Comparison of ENCODE assay signal across 17 cellular contexts in genomic region chr7:116529250-116529649, GRCh38. TPM values are rescaled to one million over a fixed set of nuclear protein-coding genes. Genes with fewer than 3 reads are reported as not detected.
A peak's percentile ranks its signal among the peaks of the same experiment; 100 is the strongest.
DNase-seq lines count a peak whose midpoint lies in the region; ATAC-seq, FAIRE-seq and TF ChIP-seq lines count a peak whose summit lies in the region.
"Had no signal": no experiment of that assay in that cellular context is flagged by ENCODE, and none has a peak within 500 bp of the region (broad histone marks: within the 10 kb centered on the region; RNA-seq: fewer than 3 reads in every experiment).

No MANE protein-coding gene starts in this region.

- ATAC-seq in SK-N-SH treated with all-trans-retinoic acid at 6 μM for 48 hours = no peak
- ATAC-seq in upper lobe of left lung (ENCODE audit: low FRiP score in 2 of 2) = no peak
- ATAC-seq in HG03342 (IDR thresholded peaks at IDR 0.05; ENCODE audit: unreplicated experiment) = no peak
- ATAC-seq in HepG2 = no peak
- ATAC-seq: pancreas had no signal

- peaks cover 53% of the 10 kb centered on the region for H3F3A ChIP-seq in SK-N-SH (replicated peaks; ENCODE audit: insufficient read depth)

- H3K4me3 ChIP-seq in SK-N-SH (ENCODE audit: low read depth in 2 of 2, low read length in 1 of 2) = peak overlapping the region; percentile 38 to 84; a peak in 3 of 4 replicates
- H3K4me3 ChIP-seq in brain microvascular endothelial cell (ENCODE audit: low read depth, low read length) = peak overlapping the region; percentile 5
- peak overlapping the region in 1 of 2 experiments; percentile 98 for H3K4me3 ChIP-seq in mesenchymal stem cell (ENCODE audit: insufficient read depth in 1 of 2, low read depth in 1 of 2, low read length in 2 of 2)
- H3K4me3 ChIP-seq in upper lobe of left lung = peak overlapping the region in 3 of 4 donors; percentile 12 to 71 (median 64)
- H3K4me3 ChIP-seq in HepG2 (replicated peaks in 1 of 3; ENCODE audit: insufficient read depth in 1 of 3, low read depth in 2 of 3, low read length in 3 of 3) = no peak overlapping the region
- H3K4me3 ChIP-seq: colonic mucosa, pancreas had no signal

- peaks cover 4 to 34% of the 10 kb centered on the region in 2 experiments; a peak in 3 of 4 replicates for H3K4me1 ChIP-seq in SK-N-SH (ENCODE audit: control insufficient read depth in 1 of 2, insufficient read depth in 2 of 2, low read depth in 1 of 2, low read length in 1 of 2)
- H3K4me1 ChIP-seq in mesenchymal stem cell (ENCODE audit: control insufficient read depth, insufficient read depth, low read depth, low read length) = peaks cover 10% of the 10 kb centered on the region
- peaks cover 9 to 37% (median 30%) of the 10 kb centered on the region in 4 donors for H3K4me1 ChIP-seq in upper lobe of left lung
- H3K4me1 ChIP-seq in HepG2 (ENCODE audit: insufficient read depth, low read length) = peaks cover 21% of the 10 kb centered on the region
- H3K4me1 ChIP-seq: pancreas had no signal

- no peaks in the 10 kb centered on the region for H3K27me3 ChIP-seq in SK-N-SH (ENCODE audit: insufficient read depth)
- H3K27me3 ChIP-seq in brain microvascular endothelial cell (replicated peaks) = no peaks in the 10 kb centered on the region
- no peaks in the 10 kb centered on the region for H3K27me3 ChIP-seq in mesenchymal stem cell (ENCODE audit: control insufficient read depth in 1 of 2, insufficient read depth in 1 of 2, low read length in 2 of 2)
- peaks cover 0 to 3% (median 0%) of the 10 kb centered on the region in 4 donors for H3K27me3 ChIP-seq in upper lobe of left lung
- peaks cover 9 to 32% of the 10 kb centered on the region in 2 experiments; a peak in 4 of 5 replicates for H3K27me3 ChIP-seq in HepG2 (ENCODE audit: control insufficient read depth in 1 of 2, insufficient read depth in 2 of 2, low read length in 2 of 2)
- H3K27me3 ChIP-seq: pancreas had no signal

- TF ChIP-seq RAD21 in SK-N-SH (IDR thresholded peaks at IDR 0.05; ENCODE audit: low read length) (no peak), HepG2 (CRISPR knock-in tag; IDR thresholded peaks at IDR 0.05) (no peak)

- no peaks in the 10 kb centered on the region for H3K9me3 ChIP-seq in SK-N-SH
- H3K9me3 ChIP-seq in mesenchymal stem cell (ENCODE audit: control insufficient read depth, low read length) = no peaks in the 10 kb centered on the region
- H3K9me3 ChIP-seq in upper lobe of left lung = no peaks in the 10 kb centered on the region
- no peaks in the 10 kb centered on the region for H3K9me3 ChIP-seq in HepG2 (ENCODE audit: low read length)
- H3K9me3 ChIP-seq: colonic mucosa, pancreas had no signal

- DNase-seq in SK-N-SH (no peak), brain microvascular endothelial cell (no peak), mesenchymal stem cell (no peak), upper lobe of left lung (no peak), HepG2 (ENCODE audit: low spot score) (no peak), NCI-H2029 treated with DMSO at 0.1 percent for 48 hours (lab: John Stamatoyannopoulos, UW) (no peak)
- DNase-seq: activated CD4-positive, CD25-positive, alpha-beta regulatory T cell treated with anti-CD3 and anti-CD28 coated beads, Interleukin-2, amount 50 U/mL, for 72 hours; activated CD8-positive, alpha-beta memory T cell treated with anti-CD3 and anti-CD28 coated beads, Interleukin-2, amount 50 U/mL, for 4 hours; colonic mucosa; mesendoderm; NCI-H1092; NCI-H2227 treated with DMSO at 0.1 percent for 48 hours; pancreas; stimulated activated CD8-positive, alpha-beta memory T cell treated with anti-CD3 and anti-CD28 coated beads, Interleukin-4, amount 100 ng/mL, for 48 hours had no signal

- in situ Hi-C loops in brain microvascular endothelial cell (cut with HindIII; ENCODE audit: low pct_ligation_motif_present, low sequenced_read_pairs) = no loop called here
- in situ Hi-C loops in HepG2 (cut with HindIII; ENCODE audit: extremely low pct_ligation_motif_present, low pct_unique_long_range_greater_than_20kb) = loop anchor here (5.0 to 10.0 kb wide), 2 partner anchors 272 to 354 kb away; no protein-coding TSS in a partner anchor

- intact Hi-C loops in HepG2 (cut with micrococcal nuclease; ENCODE audit: unreplicated experiment) = loop anchor here (5.0 to 10.0 kb wide), 3 partner anchors 276 to 392 kb away; no protein-coding TSS in a partner anchor

- TF ChIP-seq EP300 in SK-N-SH (IDR thresholded peaks at IDR 0.05; ENCODE audit: borderline replicate concordance in 1 of 2, low read depth in 1 of 2, low read length in 1 of 2) = no peak
- no peak for TF ChIP-seq EP300 in upper lobe of left lung (IDR thresholded peaks at IDR 0.05)
- no peak for TF ChIP-seq EP300 in HepG2 (IDR thresholded peaks at IDR 0.05; ENCODE audit: low read depth in 2 of 2, low read length in 2 of 2)
- TF ChIP-seq EP300 in HepG2 (CRISPR knock-in tag; IDR thresholded peaks at IDR 0.05; ENCODE audit: borderline replicate concordance) = no peak

- H3K79me1 ChIP-seq in mesenchymal stem cell (replicated peaks; ENCODE audit: low read length, poor library complexity, severe bottlenecking) = no peaks in the 10 kb centered on the region

- H2BK12ac ChIP-seq in mesenchymal stem cell (ENCODE audit: low read length in 2 of 2) = no peak overlapping the region

- no peak for FAIRE-seq in HepG2 (lab: Jason Lieb, UNC)
- FAIRE-seq: pancreas had no signal

- H3K36me3 ChIP-seq in SK-N-SH (replicated peaks in 1 of 2; ENCODE audit: control insufficient read depth in 1 of 2, insufficient read depth in 2 of 2, low read length in 1 of 2) (peaks cover 46 to 67% of the 10 kb centered on the region in 2 experiments), brain microvascular endothelial cell (replicated peaks) (peaks cover 35% of the 10 kb centered on the region), mesenchymal stem cell (ENCODE audit: control insufficient read depth in 1 of 2, insufficient read depth in 2 of 2, low read depth in 1 of 2, low read length in 2 of 2) (peaks cover 0 to 61% of the 10 kb centered on the region in 2 experiments), upper lobe of left lung (peaks cover 0 to 18% (median 0%) of the 10 kb centered on the region in 4 donors), HepG2 (replicated peaks in 1 of 2; ENCODE audit: control insufficient read depth in 1 of 2, insufficient read depth in 2 of 2, low read length in 2 of 2) (no peaks in the 10 kb centered on the region)
- H3K36me3 ChIP-seq: colonic mucosa, pancreas had no signal

- no peak overlapping the region for H4K91ac ChIP-seq in mesenchymal stem cell (ENCODE audit: low read length)

- H2BK5ac ChIP-seq in mesenchymal stem cell (ENCODE audit: low read depth, low read length, poor library complexity, severe bottlenecking) = no peak overlapping the region

- no peak for TF ChIP-seq POLR2A in upper lobe of left lung (IDR thresholded peaks at IDR 0.05)
- no peak for TF ChIP-seq POLR2A in HepG2 (IDR thresholded peaks at IDR 0.05; ENCODE audit: insufficient read depth in 1 of 2, low read depth in 2 of 2, low read length in 2 of 2)

- POLR2A ChIA-PET in SK-N-SH (lab: Yijun Ruan, JAX) = no interaction called here
- POLR2A ChIA-PET in HepG2 (lab: Yijun Ruan, JAX) = no interaction called here

- H2BK15ac ChIP-seq in mesenchymal stem cell (ENCODE audit: low read depth, poor library complexity, severe bottlenecking) = no peak overlapping the region

- WGBS in SK-N-SH (ENCODE audit: low lambda C conversion rate) = 13% methylated on average over 1 of the region's 1 CpG
- 77% methylated on average over 1 of the region's 1 CpG for WGBS in mesenchymal stem cell
- WGBS in upper lobe of left lung, 2 donors = 40 to 51% methylated on average over 1 of the region's 1 CpG
- 0% methylated on average over 1 of the region's 1 CpG for WGBS in HepG2 (ENCODE audit: low lambda C conversion rate)

- no peak overlapping the region for H3K14ac ChIP-seq in mesenchymal stem cell (ENCODE audit: low read length in 2 of 2)

- no TSS peak for BruUV-seq in HepG2 (replicated peaks; lab: Mats Ljungman, UMichigan)

- no peaks in the 10 kb centered on the region for H3K9me2 ChIP-seq in SK-N-SH

- H3K4me2 ChIP-seq in SK-N-SH (peak overlapping the region; percentile 90), mesenchymal stem cell (ENCODE audit: low read length, poor library complexity, severe bottlenecking) (peak overlapping the region; percentile 2), HepG2 (ENCODE audit: low read depth, low read length) (no peak overlapping the region)

- H3K9ac ChIP-seq in SK-N-SH (peak overlapping the region; percentile 100), mesenchymal stem cell (ENCODE audit: low read length) (peak overlapping the region; percentile 99), HepG2 (ENCODE audit: insufficient read depth, low read depth, low read length) (no peak overlapping the region)

- H2AK5ac ChIP-seq in mesenchymal stem cell (ENCODE audit: low read length, severe bottlenecking) = no peak overlapping the region

- H3K27ac ChIP-seq in SK-N-SH (ENCODE audit: low read depth in 2 of 2, low read length in 1 of 2) (peak overlapping the region in 1 of 2 experiments; percentile 99; a peak in 2 of 4 replicates), brain microvascular endothelial cell (peak overlapping the region; percentile 6), mesenchymal stem cell (ENCODE audit: low read length, poor library complexity, severe bottlenecking) (no peak overlapping the region), upper lobe of left lung (peak overlapping the region; percentile 89 to 99 (median 94)), HepG2 (ENCODE audit: extremely low read length, insufficient read depth, low read length) (no peak overlapping the region)
- H3K27ac ChIP-seq: 22Rv1, colonic mucosa, pancreas had no signal

- H3K23ac ChIP-seq in mesenchymal stem cell (ENCODE audit: low read length in 2 of 2) = no peak overlapping the region

- H2BK120ac ChIP-seq in mesenchymal stem cell (ENCODE audit: low read depth, low read length) = no peak overlapping the region

- H4K20me1 ChIP-seq in SK-N-SH (ENCODE audit: insufficient read depth) (peaks cover 43% of the 10 kb centered on the region), HepG2 (ENCODE audit: insufficient read depth, low read length) (no peaks in the 10 kb centered on the region)

- no peak overlapping the region; the same call in 1 of the 2 replicates for H2AFZ ChIP-seq in SK-N-SH (ENCODE audit: low read depth)
- H2AFZ ChIP-seq in mesenchymal stem cell (ENCODE audit: low read depth, low read length) = no peak overlapping the region
- H2AFZ ChIP-seq in HepG2 (ENCODE audit: low read length) = no peak overlapping the region

- H3K79me2 ChIP-seq in SK-N-SH (ENCODE audit: insufficient read depth) (peaks cover 94% of the 10 kb centered on the region), HepG2 (ENCODE audit: insufficient read depth, low read length) (no peaks in the 10 kb centered on the region)

- H3K4ac ChIP-seq in mesenchymal stem cell (ENCODE audit: low read depth in 1 of 2, low read length in 2 of 2) = no peak overlapping the region

- no peak for TF ChIP-seq CTCF in SK-N-SH (IDR thresholded peaks at IDR 0.05)
- TF ChIP-seq CTCF in brain microvascular endothelial cell (IDR thresholded peaks at IDR 0.05; ENCODE audit: low read depth, low read length, missing control alignments) = no peak
- no peak for TF ChIP-seq CTCF in upper lobe of left lung (IDR thresholded peaks at IDR 0.05)
- no peak for TF ChIP-seq CTCF in HepG2 (CRISPR knock-in tag; IDR thresholded peaks at IDR 0.05)

- H3K18ac ChIP-seq in mesenchymal stem cell (ENCODE audit: low read depth in 1 of 2, low read length in 2 of 2) = no peak overlapping the region

- CTCF ChIA-PET in SK-N-SH (lab: Yijun Ruan, JAX) = interaction anchor here (1.3 to 1.5 kb wide), 2 partner anchors 350 to 361 kb away, joined by 3 read pairs; no protein-coding TSS in a partner anchor
- CTCF ChIA-PET in HepG2 (lab: Yijun Ruan, JAX; ENCODE audit: low intra/inter-chr PET ratio, low total read pairs) = no interaction called here

- no peak overlapping the region for H4K8ac ChIP-seq in mesenchymal stem cell (ENCODE audit: low read length)

RNA-seq across cellular contexts. Expression of gene CAV1, which starts 4.4 kb away (rescaled TPM):
- 968 and 1,061 TPM in 2 replicates for polyA plus RNA-seq in SK-N-SH (2012; rRNA removed)
- 882 and 1,015 TPM in 2 replicates for polyA plus RNA-seq in SK-N-SH (2012; cell fraction: cytosol; rRNA removed)
- 515 and 554 TPM in 2 replicates for polyA plus RNA-seq in SK-N-SH (2012; cell fraction: nucleus; rRNA removed)
- 281 TPM for polyA plus RNA-seq in mesenchymal stem cell (2013, experiment 1 of 2)
- polyA plus RNA-seq in mesenchymal stem cell (2013, experiment 2 of 2) = 300 TPM
- 100 to 1,000 TPM; 207 to 951 (median 552) TPM for total RNA-seq in upper lobe of left lung
- not detected in 2 replicates for total RNA-seq in HepG2 (2016; rRNA removed; fragmentation: Illumina TruSeq; extraction: Trizol)
- not detected in 2 replicates for total RNA-seq in HepG2 (2016; cell fraction: cytosol; rRNA removed; fragmentation: Illumina TruSeq; extraction: Trizol; ENCODE audit: low read depth)
- total RNA-seq in HepG2 (2016; cell fraction: insoluble cytoplasmic fraction; rRNA removed; fragmentation: Illumina TruSeq; extraction: Trizol) = not detected in 2 replicates
- not detected in 2 replicates for total RNA-seq in HepG2 (2016; cell fraction: membrane; rRNA removed; fragmentation: Illumina TruSeq; extraction: Trizol)
- not detected in 2 replicates for total RNA-seq in HepG2 (2016; cell fraction: nucleus; rRNA removed; fragmentation: Illumina TruSeq; extraction: Trizol)
- 0.08 and 0.40 TPM in 2 replicates for polyA plus RNA-seq in HepG2 (2011; rRNA removed)
- polyA plus RNA-seq in HepG2 (2011; cell fraction: cytosol; rRNA removed) = 0.10 and 0.36 TPM in 2 replicates
- polyA plus RNA-seq in HepG2 (2011; cell fraction: nucleus; rRNA removed) = 0.10 TPM in 1 of 2 replicates, not detected in the other
- polyA plus RNA-seq in HepG2 (2012) = 0.13 TPM in 1 of 2 replicates, not detected in the other
- not detected in 2 replicates for polyA plus RNA-seq in HepG2 (2016; cell fraction: cytosol; fragmentation: Illumina TruSeq; extraction: Trizol; ENCODE audit: low read depth)
- polyA plus RNA-seq in HepG2 (2016; cell fraction: insoluble cytoplasmic fraction; fragmentation: Illumina TruSeq; extraction: Trizol; ENCODE audit: low read depth) = not detected in 2 replicates
- polyA plus RNA-seq in HepG2 (2016; cell fraction: membrane; fragmentation: Illumina TruSeq; extraction: Trizol; ENCODE audit: low read depth) = not detected in 2 replicates
- polyA plus RNA-seq in HepG2 (2016; cell fraction: nucleus; fragmentation: Illumina TruSeq; extraction: Trizol; ENCODE audit: insufficient read depth, low read depth) = not detected in 2 replicates
- polyA minus RNA-seq in HepG2 (2011; rRNA and poly(A)+ RNA removed; ENCODE audit: low replicate concordance) = 31.2 TPM in 1 of 2 replicates, not detected in the other
- polyA minus RNA-seq in HepG2 (2011; cell fraction: cytosol; rRNA and poly(A)+ RNA removed) = not detected in 2 replicates
- polyA minus RNA-seq in HepG2 (2011; cell fraction: nucleus; rRNA and poly(A)+ RNA removed) = not detected in 2 replicates

RNA-seq across cellular contexts. Expression of gene CAV2, which starts 29.7 kb away (rescaled TPM):
- 182 and 265 TPM in 2 replicates for polyA plus RNA-seq in SK-N-SH (2012; rRNA removed)
- 265 and 285 TPM in 2 replicates for polyA plus RNA-seq in SK-N-SH (2012; cell fraction: cytosol; rRNA removed)
- polyA plus RNA-seq in SK-N-SH (2012; cell fraction: nucleus; rRNA removed) = 58.7 and 83.4 TPM in 2 replicates
- polyA plus RNA-seq in mesenchymal stem cell (2013, experiment 1 of 2) = 53.9 TPM
- polyA plus RNA-seq in mesenchymal stem cell (2013, experiment 2 of 2) = 58.7 TPM
- 100 to 1,000 TPM in 5 of 6 donors, 10 to 100 TPM in 1; 56.6 to 385 (median 183) TPM for total RNA-seq in upper lobe of left lung
- total RNA-seq in HepG2 (2016; rRNA removed; fragmentation: Illumina TruSeq; extraction: Trizol) = 0.09 and 0.24 TPM in 2 replicates
- total RNA-seq in HepG2 (2016; cell fraction: cytosol; rRNA removed; fragmentation: Illumina TruSeq; extraction: Trizol; ENCODE audit: low read depth) = not detected in 2 replicates
- 0.17 and 0.24 TPM in 2 replicates for total RNA-seq in HepG2 (2016; cell fraction: insoluble cytoplasmic fraction; rRNA removed; fragmentation: Illumina TruSeq; extraction: Trizol)
- total RNA-seq in HepG2 (2016; cell fraction: membrane; rRNA removed; fragmentation: Illumina TruSeq; extraction: Trizol) = 0.21 and 0.25 TPM in 2 replicates
- not detected in 2 replicates for total RNA-seq in HepG2 (2016; cell fraction: nucleus; rRNA removed; fragmentation: Illumina TruSeq; extraction: Trizol)
- 0.18 and 0.42 TPM in 2 replicates for polyA plus RNA-seq in HepG2 (2011; rRNA removed)
- polyA plus RNA-seq in HepG2 (2011; cell fraction: cytosol; rRNA removed) = 0.13 and 0.26 TPM in 2 replicates
- 0.05 TPM in 1 of 2 replicates, not detected in the other for polyA plus RNA-seq in HepG2 (2011; cell fraction: nucleus; rRNA removed)
- polyA plus RNA-seq in HepG2 (2012) = 0.20 TPM in 1 of 2 replicates, not detected in the other
- polyA plus RNA-seq in HepG2 (2016; cell fraction: cytosol; fragmentation: Illumina TruSeq; extraction: Trizol; ENCODE audit: low read depth) = 0.09 and 0.12 TPM in 2 replicates
- polyA plus RNA-seq in HepG2 (2016; cell fraction: insoluble cytoplasmic fraction; fragmentation: Illumina TruSeq; extraction: Trizol; ENCODE audit: low read depth) = not detected in 2 replicates
- polyA plus RNA-seq in HepG2 (2016; cell fraction: membrane; fragmentation: Illumina TruSeq; extraction: Trizol; ENCODE audit: low read depth) = 0.28 and 0.46 TPM in 2 replicates
- polyA plus RNA-seq in HepG2 (2016; cell fraction: nucleus; fragmentation: Illumina TruSeq; extraction: Trizol; ENCODE audit: insufficient read depth, low read depth) = not detected in 2 replicates
- polyA minus RNA-seq in HepG2 (2011; rRNA and poly(A)+ RNA removed; ENCODE audit: low replicate concordance) = 0.04 and 22.5 TPM in 2 replicates
- 0.18 TPM in 1 of 2 replicates, not detected in the other for polyA minus RNA-seq in HepG2 (2011; cell fraction: cytosol; rRNA and poly(A)+ RNA removed)
- polyA minus RNA-seq in HepG2 (2011; cell fraction: nucleus; rRNA and poly(A)+ RNA removed) = not detected in 2 replicates

Comparison
In these comparisons a context has a peak if more than half of its experiments do, and no peak if none do; other contexts are left out.
1. H3K27ac ChIP-seq: peak in brain microvascular endothelial cell (single experiment) and upper lobe of left lung (4 of 4); none in mesenchymal stem cell (single experiment) and HepG2 (single experiment).
2. H3K4me3 ChIP-seq: peak in SK-N-SH (2 of 2), brain microvascular endothelial cell (single experiment) and upper lobe of left lung (3 of 4); none in HepG2 (0 of 3).
3. RNA of gene CAV1, which starts 4.4 kb away (total RNA-seq): 207 to 951 TPM in upper lobe of left lung; not detected in HepG2; every median in the first group is over 100 times any median in the second.
4. RNA of gene CAV2, which starts 29.7 kb away (total RNA-seq): 56.6 to 385 TPM in upper lobe of left lung; 0.09 to 0.25 TPM in HepG2; every median in the first group is over 10 times any median in the second.